In genomic region chr17:68176770-68177169, GRCh38 we compare ENCODE assay signal across 1 cellular context.
TF ChIP-seq lines count a peak whose summit lies in the region.

No MANE protein-coding gene starts in this region.

TF ChIP-seq in K562, 482 proteins besides CTCF, POLR2A, EP300 and RAD21 (continued from another document):
- no peak for TF ChIP-seq ZNF639 (CRISPR knock-in tag; conservative IDR thresholded peaks at IDR 0.05 in 1 of 2, IDR thresholded peaks at IDR 0.05 in 1 of 2)
- TF ChIP-seq, protein P1, sequence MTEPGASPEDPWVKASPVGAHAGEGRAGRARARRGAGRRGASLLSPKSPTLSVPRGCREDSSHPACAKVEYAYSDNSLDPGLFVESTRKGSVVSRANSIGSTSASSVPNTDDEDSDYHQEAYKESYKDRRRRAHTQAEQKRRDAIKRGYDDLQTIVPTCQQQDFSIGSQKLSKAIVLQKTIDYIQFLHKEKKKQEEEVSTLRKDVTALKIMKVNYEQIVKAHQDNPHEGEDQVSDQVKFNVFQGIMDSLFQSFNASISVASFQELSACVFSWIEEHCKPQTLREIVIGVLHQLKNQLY (CRISPR knock-in tag; conservative IDR thresholded peaks at IDR 0.05), result no peak
- TF ChIP-seq ZNF699 (CRISPR knock-in tag; IDR thresholded peaks at IDR 0.05; ENCODE audit: insufficient replicate concordance), result no peak
